1 cellular context compared by ENCODE assay signal in genomic region chr17:68035523-68036303, GRCh38.
TF ChIP-seq lines count a peak whose summit lies in the region.

TSS of gene KPNA2 (plus strand) at chr17:68035735. CDS start at chr17:68037133, 1,398 bp downstream.

TF ChIP-seq in A549, 52 proteins besides CTCF, POLR2A, EP300 and RAD21 (continued from another document):
- TF ChIP-seq PBX3 (IDR thresholded peaks at IDR 0.05) (peak; percentile 10; the same call in 1 of the 2 replicates), MAX (IDR thresholded peaks at IDR 0.05) (peak; percentile 97), MAZ (IDR thresholded peaks at IDR 0.05; ENCODE audit: borderline replicate concordance, low read depth, low read length) (peak; percentile 85; the same call in 1 of the 2 replicates), KDM1A (IDR thresholded peaks at IDR 0.05; ENCODE audit: low read depth) (peak; percentile 38; the same call in 1 of the 2 replicates), BCL3 (IDR thresholded peaks at IDR 0.05) (peak; percentile 82; the same call in 1 of the 3 replicates), HMGXB4 (CRISPR knock-in tag; IDR thresholded peaks at IDR 0.05; ENCODE audit: borderline replicate concordance) (peak; percentile 75; the same call in 1 of the 2 replicates), KDM5A (IDR thresholded peaks at IDR 0.05) (peak; percentile 83), MYC (IDR thresholded peaks at IDR 0.05; ENCODE audit: borderline replicate concordance, low read length) (no peak), CHD2 (IDR thresholded peaks at IDR 0.05; ENCODE audit: low read length, partially characterized antibody) (peak; percentile 91), BHLHE40 (IDR thresholded peaks at IDR 0.05; ENCODE audit: low read depth, low read length) (peak; percentile 53), HOXA7 (CRISPR knock-in tag; IDR thresholded peaks at IDR 0.05) (no peak)
TF ChIP-seq in A549: peak in this region for 19.
